ENCODE assay signal across 1 cellular context in the genomic region with DNA sequence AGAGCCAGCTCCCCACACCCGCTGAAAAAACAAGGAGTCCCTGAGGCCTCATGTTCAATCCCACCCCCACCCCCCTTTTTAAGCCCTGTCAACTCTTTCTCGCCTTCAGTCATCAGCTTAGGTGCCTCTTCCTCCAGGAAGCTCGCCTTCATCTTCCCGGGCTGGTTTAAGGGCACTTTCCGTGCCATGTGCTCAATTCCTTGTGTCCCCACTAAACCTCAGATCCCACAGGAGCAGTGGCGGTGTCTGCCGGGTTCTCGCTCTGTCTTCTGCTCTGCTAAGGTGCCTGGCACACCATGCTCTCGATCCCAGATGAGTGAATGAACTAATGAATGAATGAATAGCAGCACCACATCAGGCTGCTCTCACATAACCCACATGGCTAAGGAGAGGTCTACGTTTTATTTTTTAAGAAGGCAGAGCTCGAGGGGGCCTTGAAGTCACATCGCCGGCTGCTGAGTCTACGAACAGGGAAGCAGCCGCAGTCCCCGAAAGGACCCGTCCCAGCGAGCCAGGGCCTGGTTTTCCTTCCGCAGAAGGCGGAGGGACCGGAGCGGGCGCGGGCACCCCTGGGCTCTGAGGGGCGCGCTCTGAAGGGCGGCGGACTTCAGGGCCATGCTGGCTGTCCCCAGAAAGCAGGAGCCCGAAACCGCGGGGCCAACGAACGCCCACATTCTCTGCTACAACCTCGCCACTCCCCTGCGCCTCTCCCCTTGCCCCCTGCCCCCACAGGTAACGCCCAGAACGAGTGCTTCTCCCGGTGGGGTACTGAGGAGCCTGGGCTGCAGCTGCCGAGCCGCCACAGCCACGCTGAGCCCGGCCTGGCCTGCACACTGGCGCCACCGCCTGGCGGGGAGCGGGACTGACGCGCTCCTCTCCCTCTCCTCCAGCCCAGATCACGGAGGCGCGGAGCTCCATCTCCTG.
TF ChIP-seq lines count a peak whose summit lies in the region.

No MANE protein-coding gene starts in this region.

TF ChIP-seq in HEK293, 187 proteins besides CTCF, POLR2A, EP300 and RAD21 (continued from another document):
- TF ChIP-seq, protein P1, sequence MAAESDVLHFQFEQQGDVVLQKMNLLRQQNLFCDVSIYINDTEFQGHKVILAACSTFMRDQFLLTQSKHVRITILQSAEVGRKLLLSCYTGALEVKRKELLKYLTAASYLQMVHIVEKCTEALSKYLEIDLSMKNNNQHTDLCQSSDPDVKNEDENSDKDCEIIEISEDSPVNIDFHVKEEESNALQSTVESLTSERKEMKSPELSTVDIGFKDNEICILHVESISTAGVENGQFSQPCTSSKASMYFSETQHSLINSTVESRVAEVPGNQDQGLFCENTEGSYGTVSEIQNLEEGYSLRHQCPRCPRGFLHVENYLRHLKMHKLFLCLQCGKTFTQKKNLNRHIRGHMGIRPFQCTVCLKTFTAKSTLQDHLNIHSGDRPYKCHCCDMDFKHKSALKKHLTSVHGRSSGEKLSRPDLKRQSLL (tag by site-specific recombination; IDR thresholded peaks at IDR 0.05), result peak; percentile 78; the same call in 1 of the 2 replicates
- TF ChIP-seq KLF1 (tag by site-specific recombination; IDR thresholded peaks at IDR 0.05), result peak; percentile 57
- no peak for TF ChIP-seq OVOL3 (tag by site-specific recombination; IDR thresholded peaks at IDR 0.05)
- no peak for TF ChIP-seq ZNF157 (tag by site-specific recombination; IDR thresholded peaks at IDR 0.05)
- peak; percentile 16; the same call in 1 of the 2 replicates for TF ChIP-seq GLIS2 (tag by site-specific recombination; IDR thresholded peaks at IDR 0.05)
- TF ChIP-seq ZNF155 (tag by site-specific recombination; IDR thresholded peaks at IDR 0.05), result no peak
